ENCODE assay signal across 8 cellular contexts in the genomic region with DNA sequence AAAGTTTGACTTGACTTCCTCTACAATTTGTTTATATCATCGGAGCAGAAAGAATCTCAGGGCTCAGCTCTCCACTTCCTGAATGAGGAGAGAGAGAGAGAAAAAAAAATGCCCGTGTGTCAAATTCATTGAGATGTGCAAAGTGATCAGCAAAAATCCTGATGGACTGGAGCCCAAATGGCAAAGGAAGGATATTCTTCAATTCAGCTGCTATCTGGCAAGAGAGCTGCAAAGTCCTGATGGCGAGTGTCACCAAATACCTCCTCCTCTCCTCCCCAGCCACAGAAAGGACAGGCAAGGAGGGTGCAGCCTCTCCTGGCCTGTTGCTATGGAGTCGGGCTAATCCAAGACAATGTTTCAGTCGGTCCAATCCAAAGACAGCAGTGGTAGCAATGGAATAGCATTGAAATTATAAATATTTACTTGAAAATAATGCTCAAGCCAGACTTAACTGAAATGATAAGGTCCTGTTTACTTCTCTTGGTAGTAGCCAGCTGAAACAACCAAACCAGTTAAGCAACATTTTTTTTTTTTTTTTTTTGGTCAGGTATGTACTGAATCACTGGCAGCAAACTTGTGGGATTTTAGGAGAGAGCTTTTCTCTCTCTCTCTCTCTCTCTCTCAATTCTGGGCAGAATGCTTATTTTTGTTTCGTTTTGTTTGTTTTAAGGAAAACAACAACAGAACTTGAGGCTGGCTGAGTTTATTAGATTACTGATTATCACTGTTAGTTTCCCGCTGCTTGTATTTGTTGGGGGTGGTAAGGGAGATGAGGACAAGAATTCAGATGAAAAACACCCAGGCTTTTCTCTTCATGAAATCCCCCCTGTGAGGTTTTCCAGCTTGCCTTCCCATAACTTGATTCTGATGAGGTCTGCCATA.
A peak's percentile ranks its signal among the peaks of the same experiment; 100 is the strongest.
DNase-seq lines count a peak whose midpoint lies in the region; ATAC-seq, FAIRE-seq and TF ChIP-seq lines count a peak whose summit lies in the region.

No MANE protein-coding gene starts in this region.

- no peak for ATAC-seq in GM19467 (IDR thresholded peaks at IDR 0.05; ENCODE audit: unreplicated experiment)

- no peaks in the 10 kb centered on the region for H3K9me2 ChIP-seq in neural cell (ENCODE audit: insufficient read depth, low read length)

- H3K27ac Mint-ChIP-seq in CD14-positive monocyte: peak overlapping the region; percentile 75 to 87 (median 80)
- peak overlapping the region; percentile 89 for H3K27ac Mint-ChIP-seq in T-helper 2 cell treated with Interferon-gamma antibody and Interleukin-4, amounts not matched to agents 5 μg/mL and 100 μg/mL, for 36 hours

- H3K27ac ChIP-seq in esophagus squamous epithelium: peak overlapping the region; percentile 85 to 93 (median 88)
- no peak overlapping the region for H3K27ac ChIP-seq in neural cell (ENCODE audit: low read length)

- no peaks in the 10 kb centered on the region for H3K9me3 Mint-ChIP-seq in CD14-positive monocyte
- no peaks in the 10 kb centered on the region for H3K9me3 Mint-ChIP-seq in T-helper 2 cell treated with Interferon-gamma antibody and Interleukin-4, amounts not matched to agents 5 μg/mL and 100 μg/mL, for 36 hours

- H3K9me3 ChIP-seq in esophagus squamous epithelium: no peaks in the 10 kb centered on the region
- H3K9me3 ChIP-seq in neural cell (ENCODE audit: low read length): no peaks in the 10 kb centered on the region

- H3K4me3 ChIP-seq in esophagus squamous epithelium: peak overlapping the region in 2 of 4 donors; percentile 9 to 44
- peak overlapping the region; percentile 3 for H3K4me3 ChIP-seq in neural cell (ENCODE audit: low read length)

- H3K4me2 ChIP-seq in neural cell (ENCODE audit: low read length): no peak overlapping the region

- TF ChIP-seq CTCF in CD14-positive monocyte (IDR thresholded peaks at IDR 0.05) (no peak), esophagus squamous epithelium (IDR thresholded peaks at IDR 0.05) (no peak), neural cell (IDR thresholded peaks at IDR 0.05; ENCODE audit: poor library complexity, severe bottlenecking) (no peak)

- H4K20me1 ChIP-seq in neural cell (ENCODE audit: insufficient read depth): no peaks in the 10 kb centered on the region

- H3K79me2 ChIP-seq in neural cell (replicated peaks; ENCODE audit: insufficient read depth, low read length): no peaks in the 10 kb centered on the region

- TF ChIP-seq EP300 in neural cell (conservative IDR thresholded peaks at IDR 0.05; ENCODE audit: poor library complexity, severe bottlenecking): no peak

- H3K4me3 Mint-ChIP-seq in CD14-positive monocyte: peak overlapping the region; percentile 58 to 59
- H3K4me3 Mint-ChIP-seq in T-helper 2 cell treated with Interferon-gamma antibody and Interleukin-4, amounts not matched to agents 5 μg/mL and 100 μg/mL, for 36 hours: peak overlapping the region; percentile 79

- no peaks in the 10 kb centered on the region for H3K36me3 Mint-ChIP-seq in CD14-positive monocyte
- H3K36me3 Mint-ChIP-seq in T-helper 2 cell treated with Interferon-gamma antibody and Interleukin-4, amounts not matched to agents 5 μg/mL and 100 μg/mL, for 36 hours (ENCODE audit: low read depth): no peaks in the 10 kb centered on the region

- WGBS in esophagus squamous epithelium, 2 donors: 14 to 23% methylated on average over 7 of the region's 7 CpGs

- H3K4me1 ChIP-seq in esophagus squamous epithelium: peaks cover 19 to 66% (median 25%) of the 10 kb centered on the region in 3 donors

- TF ChIP-seq RAD21 in neural cell (conservative IDR thresholded peaks at IDR 0.05): no peak

- DNase-seq in CD14-positive monocyte (ENCODE audit: low spot score) (no peak), HTR-8/SVneo (ENCODE audit: insufficient read length, low spot score) (peak; percentile 60), esophagus squamous epithelium (lab: John Stamatoyannopoulos, UW) (no peak), NCI-H2029 (lab: John Stamatoyannopoulos, UW) (no peak), NCI-H128 (lab: John Stamatoyannopoulos, UW; ENCODE audit: unreplicated experiment) (no peak)
- no peak for DNase-seq in T-helper 2 cell treated with Interferon-gamma antibody and Interleukin-4, amounts not matched to agents 5 μg/mL and 100 μg/mL, for 36 hours (ENCODE audit: low spot score)

- intact Hi-C loops in CD14-positive monocyte (cut with micrococcal nuclease): loop anchor here in 1 of 2 donors (5.0 kb wide), 1 partner anchor 39 kb away; no protein-coding TSS in a partner anchor
- intact Hi-C loops in esophagus squamous epithelium (cut with DNase I): no loop called here

- H3F3A ChIP-seq in neural cell (ENCODE audit: insufficient read depth, low read length, poor library complexity, severe bottlenecking): no peaks in the 10 kb centered on the region

- no peak overlapping the region for H2AFZ ChIP-seq in neural cell (ENCODE audit: low read depth, low read length)

- no peaks in the 10 kb centered on the region for H3K36me3 ChIP-seq in esophagus squamous epithelium
- no peaks in the 10 kb centered on the region for H3K36me3 ChIP-seq in neural cell (ENCODE audit: insufficient read depth, low read length)

- H3K9ac ChIP-seq in neural cell (ENCODE audit: low read length): no peak overlapping the region

- H3K4me1 Mint-ChIP-seq in CD14-positive monocyte: peaks cover 34% of the 10 kb centered on the region
- H3K4me1 Mint-ChIP-seq in T-helper 2 cell treated with Interferon-gamma antibody and Interleukin-4, amounts not matched to agents 5 μg/mL and 100 μg/mL, for 36 hours (ENCODE audit: low read depth): peaks cover 52% of the 10 kb centered on the region

- peaks cover 0 to 2% (median 0%) of the 10 kb centered on the region in 3 donors for H3K27me3 Mint-ChIP-seq in CD14-positive monocyte (ENCODE audit: low read depth in 3 of 3)
- H3K27me3 Mint-ChIP-seq in T-helper 2 cell treated with Interferon-gamma antibody and Interleukin-4, amounts not matched to agents 5 μg/mL and 100 μg/mL, for 36 hours (ENCODE audit: low read depth): no peaks in the 10 kb centered on the region

- H3K27me3 ChIP-seq in esophagus squamous epithelium (no peaks in the 10 kb centered on the region), neural cell (ENCODE audit: insufficient read depth, low read depth, low read length) (no peaks in the 10 kb centered on the region)

- TF ChIP-seq POLR2A in esophagus squamous epithelium (IDR thresholded peaks at IDR 0.05): no peak

- FAIRE-seq in HTR-8/SVneo (lab: Jason Lieb, UNC): peak; percentile 64

TF ChIP-seq in neural cell, 6 proteins besides CTCF, POLR2A, EP300 and RAD21:
- TF ChIP-seq SMC3 (conservative IDR thresholded peaks at IDR 0.05; ENCODE audit: poor library complexity): no peak
- no peak for TF ChIP-seq TAF1 (IDR thresholded peaks at IDR 0.05; ENCODE audit: low read depth)
- TF ChIP-seq, protein P1, sequence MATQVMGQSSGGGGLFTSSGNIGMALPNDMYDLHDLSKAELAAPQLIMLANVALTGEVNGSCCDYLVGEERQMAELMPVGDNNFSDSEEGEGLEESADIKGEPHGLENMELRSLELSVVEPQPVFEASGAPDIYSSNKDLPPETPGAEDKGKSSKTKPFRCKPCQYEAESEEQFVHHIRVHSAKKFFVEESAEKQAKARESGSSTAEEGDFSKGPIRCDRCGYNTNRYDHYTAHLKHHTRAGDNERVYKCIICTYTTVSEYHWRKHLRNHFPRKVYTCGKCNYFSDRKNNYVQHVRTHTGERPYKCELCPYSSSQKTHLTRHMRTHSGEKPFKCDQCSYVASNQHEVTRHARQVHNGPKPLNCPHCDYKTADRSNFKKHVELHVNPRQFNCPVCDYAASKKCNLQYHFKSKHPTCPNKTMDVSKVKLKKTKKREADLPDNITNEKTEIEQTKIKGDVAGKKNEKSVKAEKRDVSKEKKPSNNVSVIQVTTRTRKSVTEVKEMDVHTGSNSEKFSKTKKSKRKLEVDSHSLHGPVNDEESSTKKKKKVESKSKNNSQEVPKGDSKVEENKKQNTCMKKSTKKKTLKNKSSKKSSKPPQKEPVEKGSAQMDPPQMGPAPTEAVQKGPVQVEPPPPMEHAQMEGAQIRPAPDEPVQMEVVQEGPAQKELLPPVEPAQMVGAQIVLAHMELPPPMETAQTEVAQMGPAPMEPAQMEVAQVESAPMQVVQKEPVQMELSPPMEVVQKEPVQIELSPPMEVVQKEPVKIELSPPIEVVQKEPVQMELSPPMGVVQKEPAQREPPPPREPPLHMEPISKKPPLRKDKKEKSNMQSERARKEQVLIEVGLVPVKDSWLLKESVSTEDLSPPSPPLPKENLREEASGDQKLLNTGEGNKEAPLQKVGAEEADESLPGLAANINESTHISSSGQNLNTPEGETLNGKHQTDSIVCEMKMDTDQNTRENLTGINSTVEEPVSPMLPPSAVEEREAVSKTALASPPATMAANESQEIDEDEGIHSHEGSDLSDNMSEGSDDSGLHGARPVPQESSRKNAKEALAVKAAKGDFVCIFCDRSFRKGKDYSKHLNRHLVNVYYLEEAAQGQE (IDR thresholded peaks at IDR 0.05; ENCODE audit: borderline replicate concordance): no peak
- no peak for TF ChIP-seq EZH2 (IDR thresholded peaks at IDR 0.05; ENCODE audit: borderline replicate concordance, insufficient read depth, low read length, poor library complexity, severe bottlenecking)
- TF ChIP-seq MXI1 (conservative IDR thresholded peaks at IDR 0.05; ENCODE audit: poor library complexity, severe bottlenecking): no peak
- TF ChIP-seq POLR2AphosphoS5 (IDR thresholded peaks at IDR 0.05): no peak
TF ChIP-seq in neural cell: peak in this region for 0.
